In genomic region chr1:225435957-225436392, GRCh38 we compare ENCODE assay signal across 12 cellular contexts. TPM values are rescaled to one million over a fixed set of nuclear protein-coding genes. Genes with fewer than 3 reads are reported as not detected.
DNase-seq lines count a peak whose midpoint lies in the region; ATAC-seq and TF ChIP-seq lines count a peak whose summit lies in the region.
"Had no signal": no experiment of that assay in that cellular context is flagged by ENCODE, and none has a peak within 500 bp of the region (broad histone marks: within the 10 kb centered on the region; RNA-seq: fewer than 3 reads in every experiment).

No MANE protein-coding gene starts in this region.

- peaks cover 42% of the 10 kb centered on the region for H3K4me1 Mint-ChIP-seq in activated B cell treated with CpG ODN at 0.5 μM for 24 hours

- no peaks in the 10 kb centered on the region for H3K9me3 ChIP-seq in SJCRH30 (replicated peaks)

- TF ChIP-seq CTCF in activated B cell treated with CpG ODN at 0.5 μM for 24 hours (IDR thresholded peaks at IDR 0.05), result no peak

- no peak overlapping the region for H3K4me3 ChIP-seq in SJCRH30

- H3K27me3 ChIP-seq in SJCRH30, result no peaks in the 10 kb centered on the region

- peak; percentile 43 for TF ChIP-seq POLR2A in GM18505 (IDR thresholded peaks at IDR 0.05; ENCODE audit: borderline replicate concordance, extremely low read depth, insufficient read depth, insufficient read length)

- ATAC-seq in GM18505 (IDR thresholded peaks at IDR 0.05; ENCODE audit: unreplicated experiment), result peak; percentile 63
- ATAC-seq in GM19455 (IDR thresholded peaks at IDR 0.05; ENCODE audit: unreplicated experiment), result peak; percentile 51
- ATAC-seq in HG02970 (IDR thresholded peaks at IDR 0.05; ENCODE audit: low FRiP score, unreplicated experiment), result peak; percentile 46
- peak; percentile 80 for ATAC-seq in activated B cell treated with CpG ODN at 0.5 μM for 24 hours (ENCODE audit: low read depth)
- ATAC-seq: Panc1 had no signal

- POLR2A ChIA-PET in activated B cell treated with CpG ODN at 0.5 μM for 24 hours (lab: Charles Lee), result interaction anchor here (0.8 to 1.4 kb wide), 4 partner anchors 9 to 238 kb away, joined by 3 to 4 read pairs (median 4); no protein-coding TSS in a partner anchor

- no peak overlapping the region for H3K27ac ChIP-seq in SJCRH30

- H3K4me3 Mint-ChIP-seq in activated B cell treated with CpG ODN at 0.5 μM for 24 hours, result peak overlapping the region; percentile 50
- H3K4me3 Mint-ChIP-seq: CD4-positive, CD25-positive, alpha-beta regulatory T cell; mesothelial cell of epicardium had no signal

- H3K4me1 ChIP-seq in SJCRH30, result no peaks in the 10 kb centered on the region

- H3K9me3 Mint-ChIP-seq in activated B cell treated with CpG ODN at 0.5 μM for 24 hours, result no peaks in the 10 kb centered on the region
- H3K9me3 Mint-ChIP-seq: CD4-positive, CD25-positive, alpha-beta regulatory T cell; mesothelial cell of epicardium had no signal

- DNase-seq in activated B cell treated with CpG ODN at 0.5 μM for 24 hours (no peak), NCI-H2081 treated with DMSO at 0.1 percent for 48 hours (lab: John Stamatoyannopoulos, UW) (no peak), NCI-H226 (no peak), SJCRH30 (no peak)
- no peak for DNase-seq in activated CD4-positive, alpha-beta T cell treated with anti-CD3 and anti-CD28 coated beads, Interleukin-2, amount 50 U/mL, for 4 hours
- DNase-seq: CD4-positive, CD25-positive, alpha-beta regulatory T cell; NCI-H1417 treated with DMSO at 0.1 percent for 48 hours had no signal

- no peaks in the 10 kb centered on the region for H3K36me3 Mint-ChIP-seq in activated B cell treated with CpG ODN at 0.5 μM for 24 hours (ENCODE audit: low read depth)
- H3K36me3 Mint-ChIP-seq: CD4-positive, CD25-positive, alpha-beta regulatory T cell; mesothelial cell of epicardium had no signal

- CTCF ChIA-PET in activated B cell treated with CpG ODN at 0.5 μM for 24 hours (lab: Charles Lee), result interaction anchor here (1.5 kb wide), 1 partner anchor 39 kb away, joined by 3 read pairs; no protein-coding TSS in a partner anchor

- intact Hi-C loops in activated B cell treated with CpG ODN at 0.5 μM for 24 hours (cut with micrococcal nuclease), result loop anchor here (2.0 kb wide), 1 partner anchor 31 kb away; no protein-coding TSS in a partner anchor

- H3K27me3 Mint-ChIP-seq in activated B cell treated with CpG ODN at 0.5 μM for 24 hours, result no peaks in the 10 kb centered on the region

- peak overlapping the region; percentile 82 for H3K27ac Mint-ChIP-seq in activated B cell treated with CpG ODN at 0.5 μM for 24 hours
- H3K27ac Mint-ChIP-seq: CD4-positive, CD25-positive, alpha-beta regulatory T cell; mesothelial cell of epicardium had no signal

- H3K36me3 ChIP-seq in SJCRH30, result no peaks in the 10 kb centered on the region

RNA-seq across cellular contexts. Expression of gene LBR, which starts 8.1 kb away (rescaled TPM):
- total RNA-seq in activated B cell treated with CpG ODN at 0.5 μM for 24 hours, result 93.1 and 113 TPM in 2 replicates
- 145 TPM in 2 replicates for total RNA-seq in SJCRH30 (2014; rRNA removed; shearing (Covaris generic))
